In the genomic region with DNA sequence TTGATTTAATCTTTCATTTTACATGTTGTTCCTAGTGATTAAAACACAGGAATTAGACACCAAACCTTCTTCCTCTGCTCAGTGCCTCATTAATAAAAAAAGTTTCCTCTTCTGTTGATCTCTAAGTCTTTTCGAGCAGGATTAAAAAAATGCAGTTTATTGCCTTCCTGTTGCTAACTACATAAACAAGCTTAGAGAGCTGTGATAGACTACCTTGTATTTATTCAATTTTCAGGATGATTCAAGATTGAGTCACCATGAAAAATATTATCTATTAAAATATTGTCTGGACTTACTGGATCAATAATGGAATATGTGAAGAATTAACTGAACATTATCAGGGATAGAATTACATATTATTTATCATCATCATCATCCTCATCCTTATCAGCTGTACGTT, we compare ENCODE assay signal across 9 cellular contexts.
"Had no signal": no experiment of that assay in that cellular context is flagged by ENCODE, and none has a peak within 500 bp of the region (broad histone marks: within the 10 kb centered on the region; RNA-seq: fewer than 3 reads in every experiment).

No MANE protein-coding gene starts in this region.

- H3K27ac ChIP-seq: GM23248 had no signal

- H3K4me1 ChIP-seq: HAP-1 had no signal

- H3K9me3 ChIP-seq: HAP-1 had no signal

- H3K4me3 ChIP-seq: GM23248, GM23338, HAP-1 had no signal

- ATAC-seq: GM23338, HCT116 had no signal

- H3K36me3 ChIP-seq: HAP-1 had no signal

- H3K4me2 ChIP-seq: GM23338 had no signal

- H2AFZ ChIP-seq: GM23248, GM23338 had no signal

- H3K9ac ChIP-seq: GM23248 had no signal

- DNase-seq: GM23248, GOT3, H7, H9, HCEC 1CT, HFFc6 had no signal
